ENCODE assay signal across 11 cellular contexts in the genomic region with DNA sequence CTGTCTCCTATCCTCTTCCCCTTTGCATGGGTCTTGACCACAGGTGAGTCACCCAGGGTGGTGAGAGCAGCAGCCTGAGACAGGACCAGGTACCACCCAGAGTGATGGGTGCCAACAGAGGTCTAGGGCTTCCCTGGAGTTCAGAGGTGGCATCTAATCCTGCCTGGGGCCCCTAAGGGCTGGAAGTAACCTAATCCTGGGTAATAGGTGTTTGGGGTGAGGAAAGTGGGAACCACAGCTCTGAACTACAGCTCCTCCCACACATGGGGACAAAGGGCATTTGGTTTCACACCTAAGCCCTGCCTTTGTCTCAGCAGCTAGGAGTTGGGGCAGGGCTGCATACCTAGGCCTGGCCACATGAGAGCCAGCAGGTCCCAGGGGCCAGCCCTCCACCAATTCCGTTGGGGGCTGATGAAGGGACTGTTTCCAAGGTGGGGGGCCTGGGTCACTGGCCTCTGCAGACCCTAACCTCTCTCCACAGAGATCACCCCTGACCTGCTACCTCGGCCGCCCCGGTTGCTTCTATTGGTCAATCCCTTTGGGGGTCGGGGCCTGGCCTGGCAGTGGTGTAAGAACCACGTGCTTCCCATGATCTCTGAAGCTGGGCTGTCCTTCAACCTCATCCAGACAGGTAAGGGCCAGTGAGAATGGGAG. TPM values are rescaled to one million over a fixed set of nuclear protein-coding genes. Genes with fewer than 3 reads are reported as not detected.
DNase-seq lines count a peak whose midpoint lies in the region; ATAC-seq and TF ChIP-seq lines count a peak whose summit lies in the region.
"Had no signal": no experiment of that assay in that cellular context is flagged by ENCODE, and none has a peak within 500 bp of the region (broad histone marks: within the 10 kb centered on the region; RNA-seq: fewer than 3 reads in every experiment).

No MANE protein-coding gene starts in this region.

- POLR2A ChIA-PET in activated CD8-positive, alpha-beta T cell treated with anti-CD3 and anti-CD28 coated beads for 36 hours (lab: Charles Lee), result interaction anchor here (0.6 to 9.6 kb wide), 3 partner anchors 8 to 14 kb away, joined by 4 to 154 read pairs (median 4); a partner anchor contains a TSS

- no peaks in the 10 kb centered on the region for H3K27me3 Mint-ChIP-seq in natural killer cell (ENCODE audit: low read depth in 2 of 2)
- no peaks in the 10 kb centered on the region for H3K27me3 Mint-ChIP-seq in natural killer cell treated with Interleukin-12 subunit alpha and Interleukin-12 subunit beta and Interleukin-15 and Interleukin-18, amount 100 ng/mL, for 72 hours
- H3K27me3 Mint-ChIP-seq in activated CD8-positive, alpha-beta T cell treated with anti-CD3 and anti-CD28 coated beads for 36 hours, result no peaks in the 10 kb centered on the region

- TF ChIP-seq CTCF in natural killer cell (IDR thresholded peaks at IDR 0.05) (no peak), transverse colon (IDR thresholded peaks at IDR 0.05) (peak in 1 of 5 experiments; percentile 21)
- TF ChIP-seq CTCF in activated CD8-positive, alpha-beta T cell treated with anti-CD3 and anti-CD28 coated beads for 36 hours (IDR thresholded peaks at IDR 0.05), result no peak

- H3K27ac Mint-ChIP-seq in natural killer cell, result peak overlapping the region; percentile 23 to 76
- H3K27ac Mint-ChIP-seq in natural killer cell treated with Interleukin-12 subunit alpha and Interleukin-12 subunit beta and Interleukin-15 and Interleukin-18, amount 100 ng/mL, for 72 hours, result peak overlapping the region in 1 of 2 donors; percentile 31
- H3K27ac Mint-ChIP-seq in activated CD8-positive, alpha-beta T cell treated with anti-CD3 and anti-CD28 coated beads for 36 hours, result peak overlapping the region; percentile 71

- H3K27ac ChIP-seq in transverse colon, result peak overlapping the region; percentile 76 to 94 (median 92)

- peak; percentile 53 for TF ChIP-seq POLR2A in transverse colon (IDR thresholded peaks at IDR 0.05)

- no peaks in the 10 kb centered on the region for H3K9me3 Mint-ChIP-seq in natural killer cell
- peaks cover 3% of the 10 kb centered on the region for H3K9me3 Mint-ChIP-seq in natural killer cell treated with Interleukin-12 subunit alpha and Interleukin-12 subunit beta and Interleukin-15 and Interleukin-18, amount 100 ng/mL, for 72 hours
- H3K9me3 Mint-ChIP-seq in activated CD8-positive, alpha-beta T cell treated with anti-CD3 and anti-CD28 coated beads for 36 hours, result no peaks in the 10 kb centered on the region

- peak overlapping the region; percentile 31 for H3K4me3 Mint-ChIP-seq in natural killer cell
- no peak overlapping the region for H3K4me3 Mint-ChIP-seq in natural killer cell treated with Interleukin-12 subunit alpha and Interleukin-12 subunit beta and Interleukin-15 and Interleukin-18, amount 100 ng/mL, for 72 hours
- no peak overlapping the region for H3K4me3 Mint-ChIP-seq in activated CD8-positive, alpha-beta T cell treated with anti-CD3 and anti-CD28 coated beads for 36 hours

- peaks cover 29 to 49% of the 10 kb centered on the region in 2 donors for H3K4me1 Mint-ChIP-seq in natural killer cell
- peaks cover 18 to 36% of the 10 kb centered on the region in 2 donors for H3K4me1 Mint-ChIP-seq in natural killer cell treated with Interleukin-12 subunit alpha and Interleukin-12 subunit beta and Interleukin-15 and Interleukin-18, amount 100 ng/mL, for 72 hours (ENCODE audit: low read depth in 2 of 2)
- H3K4me1 Mint-ChIP-seq in activated CD8-positive, alpha-beta T cell treated with anti-CD3 and anti-CD28 coated beads for 36 hours (ENCODE audit: low read depth), result peaks cover 38% of the 10 kb centered on the region

- peak; percentile 47 to 60 (median 52) for ATAC-seq in natural killer cell
- ATAC-seq in natural killer cell treated with Interleukin-12 subunit alpha and Interleukin-12 subunit beta and Interleukin-15 and Interleukin-18, amount 100 ng/mL, for 72 hours, result no peak
- peak; percentile 43 for ATAC-seq in activated CD8-positive, alpha-beta T cell treated with anti-CD3 and anti-CD28 coated beads for 36 hours
- ATAC-seq in left lobe of liver, result peak; percentile 39

- TF ChIP-seq EP300 in transverse colon (IDR thresholded peaks at IDR 0.05; ENCODE audit: low read depth), result no peak

- H3K4me1 ChIP-seq in transverse colon, result peaks cover 26 to 82% (median 64%) of the 10 kb centered on the region in 4 donors

- no peak overlapping the region for H3K4me3 ChIP-seq in transverse colon

- no peaks in the 10 kb centered on the region for H3K9me3 ChIP-seq in transverse colon

- H3K36me3 ChIP-seq in transverse colon, result no peaks in the 10 kb centered on the region

- H3K27me3 ChIP-seq in transverse colon, result no peaks in the 10 kb centered on the region

- CTCF ChIA-PET in activated CD8-positive, alpha-beta T cell treated with anti-CD3 and anti-CD28 coated beads for 36 hours (lab: Charles Lee), result no interaction called here

- 62% methylated on average over 6 of the region's 6 CpGs; no CpG with 5 or more reads in 1 of the 2 donors for WGBS in transverse colon (ENCODE audit: low coverage in 1 of 2), 2 donors

- intact Hi-C loops in natural killer cell (cut with micrococcal nuclease) (no loop called here), transverse colon (cut with DNase I; ENCODE audit: low total_unique reads) (no loop called here)
- intact Hi-C loops in activated CD8-positive, alpha-beta T cell treated with anti-CD3 and anti-CD28 coated beads for 36 hours (cut with micrococcal nuclease), result no loop called here

- H3K36me3 Mint-ChIP-seq in natural killer cell, result no peaks in the 10 kb centered on the region
- peaks cover 7% of the 10 kb centered on the region for H3K36me3 Mint-ChIP-seq in natural killer cell treated with Interleukin-12 subunit alpha and Interleukin-12 subunit beta and Interleukin-15 and Interleukin-18, amount 100 ng/mL, for 72 hours
- H3K36me3 Mint-ChIP-seq in activated CD8-positive, alpha-beta T cell treated with anti-CD3 and anti-CD28 coated beads for 36 hours (ENCODE audit: low read depth), result peaks cover 13% of the 10 kb centered on the region

- in situ Hi-C loops in transverse colon (cut with MboI; ENCODE audit: low pct_ligation_motif_present in 1 of 4, low pct_unique_long_range_greater_than_20kb in 1 of 4, low sequenced_read_pairs in 3 of 4), result no loop called here

- DNase-seq in natural killer cell (peak; percentile 46), left lobe of liver (ENCODE audit: low spot score) (peak; percentile 66), transverse colon (peak; percentile 73), KG1 (lab: John Stamatoyannopoulos, UW) (no peak), cortex of kidney (lab: John Stamatoyannopoulos, UW) (no peak)
- DNase-seq in natural killer cell treated with Interleukin-12 subunit alpha and Interleukin-12 subunit beta and Interleukin-15 and Interleukin-18, amount 100 ng/mL, for 72 hours (ENCODE audit: low spot score), result no peak
- peak; percentile 75 for DNase-seq in activated CD8-positive, alpha-beta T cell treated with anti-CD3 and anti-CD28 coated beads for 36 hours
- DNase-seq in activated CD4-positive, CD25-positive, alpha-beta regulatory T cell treated with anti-CD3 and anti-CD28 coated beads, Interleukin-2, amount 50 U/mL, for 72 hours, result no peak
- DNase-seq: activated naive CD4-positive, alpha-beta T cell treated with anti-CD3 and anti-CD28 coated beads, Interleukin-2, amount 50 U/mL, for 16 hours; C1 segment of cervical spinal cord; NCI-H2081 treated with DMSO at 0.1 percent for 48 hours had no signal

RNA-seq across cellular contexts. Expression of a gene that starts 8.0 kb away (rescaled TPM):
- total RNA-seq in natural killer cell, result 10 to 100 TPM; 18.6 to 28.3 (median 23.2) TPM
- 10 to 100 TPM; 37.9 to 71.4 TPM for total RNA-seq in natural killer cell treated with Interleukin-12 subunit alpha and Interleukin-12 subunit beta and Interleukin-15 and Interleukin-18, amount 100 ng/mL, for 72 hours
- total RNA-seq in activated CD8-positive, alpha-beta T cell treated with anti-CD3 and anti-CD28 coated beads for 36 hours, result 10 to 100 TPM; 22.3 to 22.9 TPM
- 41.6 TPM for total RNA-seq in left lobe of liver
- 100 to 1,000 TPM in 1 of 4 donors, 10 to 100 TPM in 3; 41.8 to 185 (median 68.7) TPM for total RNA-seq in transverse colon

RNA-seq across cellular contexts. Expression of a gene that starts 8.4 kb away (rescaled TPM):
- total RNA-seq in natural killer cell (1,000 to 10,000 TPM in 2 of 3 donors, 100 to 1,000 TPM in 1; 900 to 1,086 (median 1,066) TPM), left lobe of liver (401 TPM), transverse colon (1,000 to 10,000 TPM; 1,394 to 2,260 (median 1,686) TPM)
- total RNA-seq in natural killer cell treated with Interleukin-12 subunit alpha and Interleukin-12 subunit beta and Interleukin-15 and Interleukin-18, amount 100 ng/mL, for 72 hours, result 1,000 to 10,000 TPM; 1,029 to 1,552 TPM
- 1,000 to 10,000 TPM; 2,304 to 2,324 TPM for total RNA-seq in activated CD8-positive, alpha-beta T cell treated with anti-CD3 and anti-CD28 coated beads for 36 hours

RNA-seq across cellular contexts. Expression of a gene that starts 9.8 kb away (rescaled TPM):
- total RNA-seq in natural killer cell, result 10 to 100 TPM; 16.4 to 31.2 (median 24.3) TPM
- total RNA-seq in natural killer cell treated with Interleukin-12 subunit alpha and Interleukin-12 subunit beta and Interleukin-15 and Interleukin-18, amount 100 ng/mL, for 72 hours, result 1 to 10 TPM; 3.8 to 3.9 TPM
- 10 to 100 TPM; 10.8 to 13.1 TPM for total RNA-seq in activated CD8-positive, alpha-beta T cell treated with anti-CD3 and anti-CD28 coated beads for 36 hours
- 11.4 TPM for total RNA-seq in left lobe of liver
- 10 to 100 TPM in 3 of 4 donors, 1 to 10 TPM in 1; 8.7 to 13.8 (median 11.6) TPM for total RNA-seq in transverse colon

RNA-seq across cellular contexts. Expression of a gene that starts 12.5 kb away (rescaled TPM):
- total RNA-seq in natural killer cell, result 1 to 10 TPM in 2 of 3 donors, under 1 TPM in 1; 0.70 to 1.3 (median 1.1) TPM
- total RNA-seq in natural killer cell treated with Interleukin-12 subunit alpha and Interleukin-12 subunit beta and Interleukin-15 and Interleukin-18, amount 100 ng/mL, for 72 hours, result 10 to 100 TPM in 1 of 2 donors, 1 to 10 TPM in 1; 3.5 to 13.7 TPM
- total RNA-seq in activated CD8-positive, alpha-beta T cell treated with anti-CD3 and anti-CD28 coated beads for 36 hours, result 1 to 10 TPM; 3.8 to 4.7 TPM
- 0.18 TPM for total RNA-seq in left lobe of liver
- 100 to 1,000 TPM in 3 of 4 donors, 10 to 100 TPM in 1; 97.0 to 746 (median 203) TPM for total RNA-seq in transverse colon

RNA-seq across cellular contexts. Expression of a gene that starts 18.6 kb away (rescaled TPM):
- total RNA-seq in natural killer cell, result 10 to 100 TPM in 2 of 3 donors, 1 to 10 TPM in 1; 9.2 to 11.9 (median 11.0) TPM
- 1 to 10 TPM; 4.7 to 4.9 TPM for total RNA-seq in natural killer cell treated with Interleukin-12 subunit alpha and Interleukin-12 subunit beta and Interleukin-15 and Interleukin-18, amount 100 ng/mL, for 72 hours
- total RNA-seq in activated CD8-positive, alpha-beta T cell treated with anti-CD3 and anti-CD28 coated beads for 36 hours, result 10 to 100 TPM; 11.1 to 13.0 TPM
- 1.7 TPM for total RNA-seq in left lobe of liver
- total RNA-seq in transverse colon, result 1 to 10 TPM in 2 of 4 donors, not detected in 2; 1.4 to 2.5 TPM

Comparison
In these comparisons a context has a peak if more than half of its experiments do, and no peak if none do; other contexts are left out.
1. ATAC-seq: peak in natural killer cell (3 of 3), activated CD8-positive, alpha-beta T cell treated with anti-CD3 and anti-CD28 coated beads for 36 hours (single experiment) and left lobe of liver (single experiment); none in natural killer cell treated with Interleukin-12 subunit alpha and Interleukin-12 subunit beta and Interleukin-15 and Interleukin-18, amount 100 ng/mL, for 72 hours (0 of 2).
2. DNase-seq: peak in natural killer cell (single experiment), activated CD8-positive, alpha-beta T cell treated with anti-CD3 and anti-CD28 coated beads for 36 hours (single experiment), left lobe of liver (single experiment) and transverse colon (single experiment); none in natural killer cell treated with Interleukin-12 subunit alpha and Interleukin-12 subunit beta and Interleukin-15 and Interleukin-18, amount 100 ng/mL, for 72 hours (single experiment), activated CD4-positive, CD25-positive, alpha-beta regulatory T cell treated with anti-CD3 and anti-CD28 coated beads, Interleukin-2, amount 50 U/mL, for 72 hours (single experiment), KG1 (single experiment) and cortex of kidney (single experiment).